8 cellular contexts compared by ENCODE assay signal in genomic region chr2:179422037-179422643, GRCh38.
A peak's percentile ranks its signal among the peaks of the same experiment; 100 is the strongest.
DNase-seq lines count a peak whose midpoint lies in the region; ATAC-seq and TF ChIP-seq lines count a peak whose summit lies in the region.

No MANE protein-coding gene starts in this region.

- no peaks in the 10 kb centered on the region for H3K36me3 Mint-ChIP-seq in activated naive CD8-positive, alpha-beta T cell treated with anti-CD3 and anti-CD28 coated beads, Interleukin-2, amount 50 U/mL, for 24 hours (ENCODE audit: low read depth)

- DNase-seq in ELF-1 (ENCODE audit: low read depth, low spot score) (peak; percentile 60), HS-5 (ENCODE audit: low read depth) (peak; percentile 35), right cardiac atrium (peak; percentile 76 to 90 (median 80)), smooth muscle cell (lab: John Stamatoyannopoulos, UW; ENCODE audit: unreplicated experiment) (peak; percentile 13), GM19238 (ENCODE audit: insufficient read length, low spot score) (no peak)
- peak; percentile 61 for DNase-seq in activated naive CD8-positive, alpha-beta T cell treated with anti-CD3 and anti-CD28 coated beads, Interleukin-2, amount 50 U/mL, for 24 hours

- H3K4me1 ChIP-seq in OCI-LY3 (ENCODE audit: low read length) (peaks cover 27% of the 10 kb centered on the region), right cardiac atrium (ENCODE audit: control insufficient read depth, insufficient read depth, low read length) (no peaks in the 10 kb centered on the region), smooth muscle cell (ENCODE audit: low read depth) (no peaks in the 10 kb centered on the region)

- TF ChIP-seq CTCF in OCI-LY3 (IDR thresholded peaks at IDR 0.05; ENCODE audit: low read depth, low read length) (peak; percentile 74), smooth muscle cell (IDR thresholded peaks at IDR 0.05; ENCODE audit: borderline replicate concordance, insufficient read depth, poor library complexity, severe bottlenecking) (peak; percentile 89)

- H3K36me3 ChIP-seq in OCI-LY3 (replicated peaks; ENCODE audit: low read depth, low read length), result no peaks in the 10 kb centered on the region
- no peaks in the 10 kb centered on the region for H3K36me3 ChIP-seq in smooth muscle cell (ENCODE audit: low read depth)

- H3F3A ChIP-seq in smooth muscle cell (ENCODE audit: low read depth), result no peaks in the 10 kb centered on the region

- WGBS in right cardiac atrium, result 4% methylated on average over 5 of the region's 5 CpGs
- 12% methylated on average over 5 of the region's 5 CpGs for WGBS in smooth muscle cell (ENCODE audit: low lambda C conversion rate)

- no peaks in the 10 kb centered on the region for H3K79me2 ChIP-seq in OCI-LY3 (ENCODE audit: low read length)
- H3K79me2 ChIP-seq in smooth muscle cell (ENCODE audit: low read depth), result no peaks in the 10 kb centered on the region

- H3K9me3 ChIP-seq in OCI-LY3 (ENCODE audit: insufficient read depth, low read length), result no peaks in the 10 kb centered on the region
- no peaks in the 10 kb centered on the region for H3K9me3 ChIP-seq in right cardiac atrium (ENCODE audit: control insufficient read depth, low read length)
- no peaks in the 10 kb centered on the region for H3K9me3 ChIP-seq in smooth muscle cell (replicated peaks; ENCODE audit: low read depth)

- no peaks in the 10 kb centered on the region for H3K27me3 ChIP-seq in OCI-LY3 (ENCODE audit: low read depth, low read length)
- H3K27me3 ChIP-seq in right cardiac atrium (ENCODE audit: control insufficient read depth, insufficient read depth), result no peaks in the 10 kb centered on the region
- no peaks in the 10 kb centered on the region for H3K27me3 ChIP-seq in smooth muscle cell (ENCODE audit: low read depth)

- H2AFZ ChIP-seq in OCI-LY3 (ENCODE audit: low read depth, low read length), result no peak overlapping the region
- H2AFZ ChIP-seq in smooth muscle cell (ENCODE audit: low read depth), result peak overlapping the region; percentile 81

- H3K27ac Mint-ChIP-seq in activated naive CD8-positive, alpha-beta T cell treated with anti-CD3 and anti-CD28 coated beads, Interleukin-2, amount 50 U/mL, for 24 hours, result no peak overlapping the region

- H3K27me3 Mint-ChIP-seq in activated naive CD8-positive, alpha-beta T cell treated with anti-CD3 and anti-CD28 coated beads, Interleukin-2, amount 50 U/mL, for 24 hours, result peaks cover 4% of the 10 kb centered on the region

- no peak overlapping the region for H3K4me3 ChIP-seq in OCI-LY3 (ENCODE audit: low read length)
- peak overlapping the region; percentile 25 for H3K4me3 ChIP-seq in right cardiac atrium (ENCODE audit: low read length)
- no peak overlapping the region for H3K4me3 ChIP-seq in smooth muscle cell

- H3K4me1 Mint-ChIP-seq in activated naive CD8-positive, alpha-beta T cell treated with anti-CD3 and anti-CD28 coated beads, Interleukin-2, amount 50 U/mL, for 24 hours, result no peaks in the 10 kb centered on the region

- no peaks in the 10 kb centered on the region for H3K9me3 Mint-ChIP-seq in activated naive CD8-positive, alpha-beta T cell treated with anti-CD3 and anti-CD28 coated beads, Interleukin-2, amount 50 U/mL, for 24 hours

- H3K4me2 ChIP-seq in OCI-LY3 (ENCODE audit: low read length) (peak overlapping the region; percentile 47), smooth muscle cell (peak overlapping the region; percentile 79)

- ATAC-seq in GM21515 (IDR thresholded peaks at IDR 0.05; ENCODE audit: unreplicated experiment) (peak; percentile 90), right cardiac atrium (peak; percentile 75 to 77)
- ATAC-seq in activated naive CD8-positive, alpha-beta T cell treated with anti-CD3 and anti-CD28 coated beads, Interleukin-2, amount 50 U/mL, for 24 hours, result no peak

- H3K27ac ChIP-seq in OCI-LY3 (ENCODE audit: low read length) (no peak overlapping the region), right cardiac atrium (ENCODE audit: low read length) (no peak overlapping the region), smooth muscle cell (ENCODE audit: low read depth) (no peak overlapping the region)

- no peaks in the 10 kb centered on the region for H4K20me1 ChIP-seq in OCI-LY3 (ENCODE audit: insufficient read depth, low read length)
- no peaks in the 10 kb centered on the region for H4K20me1 ChIP-seq in smooth muscle cell (ENCODE audit: low read depth)

- H3K4me3 Mint-ChIP-seq in activated naive CD8-positive, alpha-beta T cell treated with anti-CD3 and anti-CD28 coated beads, Interleukin-2, amount 50 U/mL, for 24 hours, result no peak overlapping the region

- intact Hi-C loops in right cardiac atrium (cut with DNase I), result loop anchor here in 3 of 4 donors (5.0 to 10.0 kb wide), 3 partner anchors 325 to 653 kb away; no protein-coding TSS in a partner anchor

- H3K9ac ChIP-seq in OCI-LY3 (ENCODE audit: low read length) (no peak overlapping the region), smooth muscle cell (ENCODE audit: low read depth) (no peak overlapping the region)
